In genomic region chr4:154781126-154781982, GRCh38 we compare ENCODE assay signal across 29 cellular contexts. TPM values are rescaled to one million over a fixed set of nuclear protein-coding genes. Genes with fewer than 3 reads are reported as not detected.
DNase-seq lines count a peak whose midpoint lies in the region; ATAC-seq and TF ChIP-seq lines count a peak whose summit lies in the region.
"Had no signal": no experiment of that assay in that cellular context is flagged by ENCODE, and none has a peak within 500 bp of the region (broad histone marks: within the 10 kb centered on the region; RNA-seq: fewer than 3 reads in every experiment).

A gene with protein sequence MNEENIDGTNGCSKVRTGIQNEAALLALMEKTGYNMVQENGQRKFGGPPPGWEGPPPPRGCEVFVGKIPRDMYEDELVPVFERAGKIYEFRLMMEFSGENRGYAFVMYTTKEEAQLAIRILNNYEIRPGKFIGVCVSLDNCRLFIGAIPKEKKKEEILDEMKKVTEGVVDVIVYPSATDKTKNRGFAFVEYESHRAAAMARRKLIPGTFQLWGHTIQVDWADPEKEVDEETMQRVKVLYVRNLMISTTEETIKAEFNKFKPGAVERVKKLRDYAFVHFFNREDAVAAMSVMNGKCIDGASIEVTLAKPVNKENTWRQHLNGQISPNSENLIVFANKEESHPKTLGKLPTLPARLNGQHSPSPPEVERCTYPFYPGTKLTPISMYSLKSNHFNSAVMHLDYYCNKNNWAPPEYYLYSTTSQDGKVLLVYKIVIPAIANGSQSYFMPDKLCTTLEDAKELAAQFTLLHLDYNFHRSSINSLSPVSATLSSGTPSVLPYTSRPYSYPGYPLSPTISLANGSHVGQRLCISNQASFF (plus strand): TSS chr4:154781272. CDS start chr4:154796753, 15,481 bp downstream.

- TF ChIP-seq CTCF in foreskin keratinocyte (conservative IDR thresholded peaks at IDR 0.05) (no peak), osteocyte (IDR thresholded peaks at IDR 0.05) (no peak)

- H3K4me1 Mint-ChIP-seq in osteocyte (ENCODE audit: unreplicated experiment) = no peaks in the 10 kb centered on the region
- H3K4me1 Mint-ChIP-seq in stimulated activated effector memory CD8-positive, alpha-beta T cell treated with anti-CD3 and anti-CD28 coated beads, Interleukin-12 subunit alpha, Interleukin-12 subunit beta, amount 100 ng/mL, for 72 hours = no peaks in the 10 kb centered on the region
- H3K4me1 Mint-ChIP-seq: activated CD4-positive, alpha-beta memory T cell treated with anti-CD3 and anti-CD28 coated beads, Interleukin-2, amount 10 ng/mL, durations not matched to agents 7 days and 5 days; activated T-helper 17 cell treated with anti-CD3 and anti-CD28 coated beads, Interleukin-2, amount 50 U/mL, for 72 hours; CD4-positive, CD25-positive, alpha-beta regulatory T cell; natural killer cell had no signal

- no peaks in the 10 kb centered on the region for H3K4me1 ChIP-seq in foreskin keratinocyte
- H3K4me1 ChIP-seq: esophagus muscularis mucosa, SJSA1 had no signal

- H3K27me3 Mint-ChIP-seq in osteocyte (ENCODE audit: unreplicated experiment) = peaks cover 6% of the 10 kb centered on the region

- H3K27me3 ChIP-seq in H7 (ENCODE audit: control insufficient read depth, insufficient read depth, low read length) (no peaks in the 10 kb centered on the region), foreskin keratinocyte (peaks cover 24% of the 10 kb centered on the region)
- H3K27me3 ChIP-seq: SJSA1 had no signal

- intact Hi-C loops in left colon (cut with DNase I, micrococcal nuclease) = no loop called here

- ATAC-seq in foreskin keratinocyte (peak; percentile 31), HG02759 (IDR thresholded peaks at IDR 0.05; ENCODE audit: unreplicated experiment) (no peak), left colon (no peak)
- no peak for ATAC-seq in stimulated activated effector memory CD8-positive, alpha-beta T cell treated with anti-CD3 and anti-CD28 coated beads, Interleukin-12 subunit alpha, Interleukin-12 subunit beta, amount 100 ng/mL, for 72 hours
- ATAC-seq: activated T-helper 17 cell treated with anti-CD3 and anti-CD28 coated beads, Interleukin-2, amount 50 U/mL, for 72 hours; natural killer cell had no signal

- H3K36me3 ChIP-seq in H7 (replicated peaks; ENCODE audit: control insufficient read depth, insufficient read depth, low read length) = no peaks in the 10 kb centered on the region
- H3K36me3 ChIP-seq: esophagus muscularis mucosa, SJSA1 had no signal

- no peak within 1 kb of the TSS for H3K27ac Mint-ChIP-seq in osteocyte (ENCODE audit: unreplicated experiment)
- no peak within 1 kb of the TSS for H3K27ac Mint-ChIP-seq in stimulated activated effector memory CD8-positive, alpha-beta T cell treated with anti-CD3 and anti-CD28 coated beads, Interleukin-12 subunit alpha, Interleukin-12 subunit beta, amount 100 ng/mL, for 72 hours
- H3K27ac Mint-ChIP-seq: activated CD4-positive, alpha-beta memory T cell treated with anti-CD3 and anti-CD28 coated beads, Interleukin-2, amount 10 ng/mL, durations not matched to agents 7 days and 5 days; activated naive CD8-positive, alpha-beta T cell; activated T-helper 17 cell treated with anti-CD3 and anti-CD28 coated beads, Interleukin-2, amount 50 U/mL, for 72 hours; natural killer cell had no signal

- H3K9me3 Mint-ChIP-seq in osteocyte (ENCODE audit: unreplicated experiment) = no peaks in the 10 kb centered on the region
- peaks cover 2% of the 10 kb centered on the region for H3K9me3 Mint-ChIP-seq in stimulated activated effector memory CD8-positive, alpha-beta T cell treated with anti-CD3 and anti-CD28 coated beads, Interleukin-12 subunit alpha, Interleukin-12 subunit beta, amount 100 ng/mL, for 72 hours
- H3K9me3 Mint-ChIP-seq: activated CD4-positive, alpha-beta memory T cell treated with anti-CD3 and anti-CD28 coated beads, Interleukin-2, amount 10 ng/mL, durations not matched to agents 7 days and 5 days; activated T-helper 17 cell treated with anti-CD3 and anti-CD28 coated beads, Interleukin-2, amount 50 U/mL, for 72 hours had no signal

- no peak within 1 kb of the TSS for H3K27ac ChIP-seq in foreskin keratinocyte
- H3K27ac ChIP-seq: esophagus muscularis mucosa, SJSA1 had no signal

- peak within 1 kb of the TSS; percentile 9; the same call in 1 of the 2 replicates for H3K4me3 ChIP-seq in H7 (ENCODE audit: insufficient read depth, low read depth, low read length)
- H3K4me3 ChIP-seq: esophagus muscularis mucosa, SJSA1 had no signal

- peak; percentile 24 for DNase-seq in DMS114 treated with DMSO at 0.1 percent for 48 hours (lab: John Stamatoyannopoulos, UW; ENCODE audit: unreplicated experiment)
- DNase-seq in H7 = peak; percentile 35
- DNase-seq in foreskin keratinocyte = no peak
- DNase-seq in osteocyte (ENCODE audit: extremely low spot score, unreplicated experiment) = peak; percentile 84
- no peak for DNase-seq in stimulated activated effector memory CD8-positive, alpha-beta T cell treated with anti-CD3 and anti-CD28 coated beads, Interleukin-12 subunit alpha, Interleukin-12 subunit beta, amount 100 ng/mL, for 72 hours (ENCODE audit: low spot score in 2 of 2)
- DNase-seq in left colon = no peak
- DNase-seq: activated CD4-positive, alpha-beta memory T cell treated with anti-CD3 and anti-CD28 coated beads, Interleukin-2, amount 10 ng/mL, durations not matched to agents 7 days and 5 days; activated CD4-positive, CD25-positive, alpha-beta regulatory T cell treated with anti-CD3 and anti-CD28 coated beads, Interleukin-2, amount 50 U/mL, for 72 hours; activated CD8-positive, alpha-beta memory T cell treated with anti-CD3 and anti-CD28 coated beads, Interleukin-2, amount 50 U/mL, for 48 hours; CD4-positive, CD25-positive, alpha-beta regulatory T cell; DMS 273 treated with DMSO at 0.1 percent for 48 hours; foreskin melanocyte; HCEC 1CT; natural killer cell; NCI-H1417 treated with DMSO at 0.1 percent for 48 hours; NCI-H2081; NCI-H226; NCI-H774; small intestine; stimulated activated CD4-positive, alpha-beta T cell treated with anti-CD3 and anti-CD28 coated beads, Interleukin-1b, Interleukin-23, amount 100 ng/mL, for 48 hours had no signal

- no peak within 1 kb of the TSS for H3K4me3 Mint-ChIP-seq in osteocyte (ENCODE audit: unreplicated experiment)
- H3K4me3 Mint-ChIP-seq in stimulated activated effector memory CD8-positive, alpha-beta T cell treated with anti-CD3 and anti-CD28 coated beads, Interleukin-12 subunit alpha, Interleukin-12 subunit beta, amount 100 ng/mL, for 72 hours = no peak within 1 kb of the TSS
- H3K4me3 Mint-ChIP-seq: activated CD4-positive, alpha-beta memory T cell treated with anti-CD3 and anti-CD28 coated beads, Interleukin-2, amount 10 ng/mL, durations not matched to agents 7 days and 5 days; activated naive CD8-positive, alpha-beta T cell; activated T-helper 17 cell treated with anti-CD3 and anti-CD28 coated beads, Interleukin-2, amount 50 U/mL, for 72 hours; CD4-positive, CD25-positive, alpha-beta regulatory T cell; natural killer cell had no signal

- no peaks in the 10 kb centered on the region for H3K36me3 Mint-ChIP-seq in osteocyte (ENCODE audit: unreplicated experiment)
- H3K36me3 Mint-ChIP-seq in stimulated activated effector memory CD8-positive, alpha-beta T cell treated with anti-CD3 and anti-CD28 coated beads, Interleukin-12 subunit alpha, Interleukin-12 subunit beta, amount 100 ng/mL, for 72 hours = no peaks in the 10 kb centered on the region
- H3K36me3 Mint-ChIP-seq: activated naive CD8-positive, alpha-beta T cell; CD4-positive, CD25-positive, alpha-beta regulatory T cell; natural killer cell had no signal

RNA-seq across cellular contexts. Expression of the gene that starts here (rescaled TPM):
- total RNA-seq in H7 (2014; rRNA removed; shearing (Covaris generic)) = 0.73 and 2.3 TPM in 2 replicates
- 0.04 TPM in 1 of 2 replicates, not detected in the other for total RNA-seq in foreskin keratinocyte
- not detected in 2 replicates for polyA plus RNA-seq in foreskin keratinocyte
- not detected in 2 replicates for total RNA-seq in osteocyte
- not detected for total RNA-seq in left colon
- total RNA-seq: activated CD4-positive, alpha-beta memory T cell treated with anti-CD3 and anti-CD28 coated beads, Interleukin-2, amount 10 ng/mL, durations not matched to agents 7 days and 5 days; activated T-helper 17 cell treated with anti-CD3 and anti-CD28 coated beads, Interleukin-2, amount 50 U/mL, for 72 hours; astrocyte; CD4-positive, CD25-positive, alpha-beta regulatory T cell; lower leg skin; natural killer cell; SJSA1; T-helper 1 cell treated with Interleukin-12 subunit alpha and Interleukin-12 subunit beta and Interleukin-4 antibody, amounts not matched to agents 30 ng/mL and 1 ng/mL, for 36 hours; ureter had no signal
- polyA plus RNA-seq: CD4-positive, CD25-positive, alpha-beta regulatory T cell had no signal

Comparison
In these comparisons a context has a peak if more than half of its experiments do, and no peak if none do; other contexts are left out.
1. Peak in ATAC-seq in foreskin keratinocyte; RNA of the gene not detected or under 1 TPM.
2. Peak in DNase-seq in osteocyte; RNA of the gene not detected or under 1 TPM.
3. DNase-seq: peak in DMS114 treated with DMSO at 0.1 percent for 48 hours (single experiment) and H7 (single experiment); none in foreskin keratinocyte (0 of 2), stimulated activated effector memory CD8-positive, alpha-beta T cell treated with anti-CD3 and anti-CD28 coated beads, Interleukin-12 subunit alpha, Interleukin-12 subunit beta, amount 100 ng/mL, for 72 hours (0 of 2) and left colon (0 of 2).